ENCODE assay signal across 18 cellular contexts in the genomic region with DNA sequence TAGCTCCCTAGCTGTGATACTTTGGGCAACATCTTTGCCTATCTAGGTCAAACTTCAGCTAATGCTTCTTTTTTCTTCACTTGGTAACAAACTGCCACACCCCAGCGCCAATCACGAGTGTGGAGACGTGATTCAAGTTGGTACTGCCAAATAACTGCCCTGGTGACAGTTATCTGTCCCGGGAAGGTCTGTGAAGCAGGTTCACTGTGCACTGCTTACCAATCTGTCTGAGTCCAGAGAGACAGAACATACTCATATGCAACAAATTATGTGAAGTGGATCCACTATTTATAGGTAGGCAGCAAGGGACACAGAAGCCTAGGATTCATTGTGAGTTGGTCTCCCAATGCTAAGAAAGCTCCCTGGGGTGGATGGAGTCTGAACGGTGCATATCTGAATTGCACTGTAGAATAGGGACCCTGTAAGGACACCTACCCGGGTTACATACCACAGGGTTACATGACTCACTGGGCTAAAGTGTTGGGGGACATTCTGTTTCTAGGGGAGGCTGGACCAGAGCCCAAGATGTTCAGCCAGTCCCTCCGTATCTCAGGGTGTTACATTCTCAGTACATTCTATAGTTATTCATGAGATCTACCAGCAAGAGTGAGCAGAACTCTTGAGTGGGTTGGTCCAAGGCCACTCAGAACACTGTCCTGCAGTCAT.
DNase-seq lines count a peak whose midpoint lies in the region; ATAC-seq, FAIRE-seq and TF ChIP-seq lines count a peak whose summit lies in the region.
"Had no signal": no experiment of that assay in that cellular context is flagged by ENCODE, and none has a peak within 500 bp of the region (broad histone marks: within the 10 kb centered on the region; RNA-seq: fewer than 3 reads in every experiment).

No MANE protein-coding gene starts in this region.

- H3K27ac ChIP-seq in HepG2 (ENCODE audit: extremely low read length, insufficient read depth, low read length) = no peak overlapping the region
- H3K27ac ChIP-seq in right lobe of liver = no peak overlapping the region
- no peak overlapping the region for H3K27ac ChIP-seq in endodermal cell (ENCODE audit: low read depth, low read length)
- H3K27ac ChIP-seq in right atrium auricular region = peak overlapping the region; percentile 7 to 70

- no peak overlapping the region for H3K27ac Mint-ChIP-seq in endodermal cell
- H3K27ac Mint-ChIP-seq: B cell; CD4-positive, CD25-positive, alpha-beta regulatory T cell; CD8-positive, alpha-beta memory T cell had no signal

- DNase-seq in HepG2 (ENCODE audit: low spot score) (no peak), right lobe of liver (no peak), endodermal cell (peak; percentile 12), right atrium auricular region (ENCODE audit: low spot score) (no peak), GOT3 (lab: John Stamatoyannopoulos, UW) (no peak)
- DNase-seq: C1 segment of cervical spinal cord; CD4-positive, CD25-positive, alpha-beta regulatory T cell; CD8-positive, alpha-beta memory T cell; COR-L47; DMS 273 treated with DMSO at 0.1 percent for 48 hours; DMS53; DND-41; EL; HCEC 1CT had no signal

- ATAC-seq in HepG2 (no peak), right lobe of liver (no peak), GM19463 (IDR thresholded peaks at IDR 0.05; ENCODE audit: unreplicated experiment) (no peak)
- ATAC-seq: GM12878 had no signal

- TF ChIP-seq POLR2A in HepG2 (IDR thresholded peaks at IDR 0.05; ENCODE audit: insufficient read depth in 1 of 2, low read depth in 2 of 2, low read length in 2 of 2) = no peak
- no peak for TF ChIP-seq POLR2A in right lobe of liver (IDR thresholded peaks at IDR 0.05)

- no TSS peak for BruUV-seq in HepG2 (replicated peaks; lab: Mats Ljungman, UMichigan)

- no peak for FAIRE-seq in HepG2 (lab: Jason Lieb, UNC)
- FAIRE-seq: GM12878, H54 had no signal

- in situ Hi-C loops in HepG2 (cut with HindIII; ENCODE audit: extremely low pct_ligation_motif_present, low pct_unique_long_range_greater_than_20kb) = no loop called here

- H3K9me3 Mint-ChIP-seq in endodermal cell = peaks cover 8% of the 10 kb centered on the region

- H3K27me3 ChIP-seq in HepG2 (ENCODE audit: control insufficient read depth in 1 of 2, insufficient read depth in 2 of 2, low read length in 2 of 2) = peaks cover 1 to 19% of the 10 kb centered on the region in 2 experiments; a peak in 3 of 5 replicates
- H3K27me3 ChIP-seq in right lobe of liver = no peaks in the 10 kb centered on the region
- peaks cover 5% of the 10 kb centered on the region for H3K27me3 ChIP-seq in endodermal cell (ENCODE audit: control insufficient read depth, insufficient read depth, low read length, poor library complexity, severe bottlenecking)
- no peaks in the 10 kb centered on the region for H3K27me3 ChIP-seq in right atrium auricular region

- intact Hi-C loops in HepG2 (cut with micrococcal nuclease; ENCODE audit: unreplicated experiment) = no loop called here
- intact Hi-C loops in right lobe of liver (cut with DNase I) = no loop called here

- no peak overlapping the region for H2AFZ ChIP-seq in HepG2 (ENCODE audit: low read length)

- no peak overlapping the region for H3K4me3 Mint-ChIP-seq in endodermal cell
- H3K4me3 Mint-ChIP-seq: B cell; CD4-positive, CD25-positive, alpha-beta regulatory T cell; CD8-positive, alpha-beta memory T cell had no signal

- TF ChIP-seq CTCF in HepG2 (CRISPR knock-in tag; IDR thresholded peaks at IDR 0.05) = no peak
- no peak for TF ChIP-seq CTCF in right lobe of liver (IDR thresholded peaks at IDR 0.05)
- TF ChIP-seq CTCF in endodermal cell (conservative IDR thresholded peaks at IDR 0.05) = no peak
- no peak for TF ChIP-seq CTCF in right atrium auricular region (IDR thresholded peaks at IDR 0.05)

- H3K4me3 ChIP-seq in HepG2 (replicated peaks in 1 of 3; ENCODE audit: insufficient read depth in 1 of 3, low read depth in 2 of 3, low read length in 3 of 3) (no peak overlapping the region), right lobe of liver (no peak overlapping the region), endodermal cell (ENCODE audit: low read length) (no peak overlapping the region), right atrium auricular region (no peak overlapping the region)
- H3K4me3 ChIP-seq: GM12878 had no signal

- H3K36me3 ChIP-seq in HepG2 (replicated peaks in 1 of 2; ENCODE audit: control insufficient read depth in 1 of 2, insufficient read depth in 2 of 2, low read length in 2 of 2) (no peaks in the 10 kb centered on the region), right lobe of liver (no peaks in the 10 kb centered on the region), endodermal cell (ENCODE audit: control insufficient read depth, insufficient read depth, low read length) (no peaks in the 10 kb centered on the region), right atrium auricular region (no peaks in the 10 kb centered on the region)

- H3K9ac ChIP-seq in HepG2 (ENCODE audit: insufficient read depth, low read depth, low read length) (no peak overlapping the region), endodermal cell (ENCODE audit: extremely low read depth, low read length, poor library complexity, severe bottlenecking) (no peak overlapping the region)

- no peaks in the 10 kb centered on the region for H3K79me2 ChIP-seq in HepG2 (ENCODE audit: insufficient read depth, low read length)

- no peaks in the 10 kb centered on the region for H4K20me1 ChIP-seq in HepG2 (ENCODE audit: insufficient read depth, low read length)

- POLR2A ChIA-PET in HepG2 (lab: Yijun Ruan, JAX) = no interaction called here

- no peak for TF ChIP-seq RAD21 in HepG2 (CRISPR knock-in tag; IDR thresholded peaks at IDR 0.05)

- H3K4me1 ChIP-seq in HepG2 (ENCODE audit: insufficient read depth, low read length) (no peaks in the 10 kb centered on the region), right lobe of liver (no peaks in the 10 kb centered on the region), endodermal cell (ENCODE audit: control insufficient read depth, insufficient read depth, low read length) (no peaks in the 10 kb centered on the region), right atrium auricular region (no peaks in the 10 kb centered on the region)

- TF ChIP-seq EP300 in HepG2 (IDR thresholded peaks at IDR 0.05; ENCODE audit: low read depth in 2 of 2, low read length in 2 of 2) (no peak), HepG2 (CRISPR knock-in tag; IDR thresholded peaks at IDR 0.05; ENCODE audit: borderline replicate concordance) (no peak)

- no peaks in the 10 kb centered on the region for H3K36me3 Mint-ChIP-seq in endodermal cell (ENCODE audit: low read depth)
- H3K36me3 Mint-ChIP-seq: CD4-positive, CD25-positive, alpha-beta regulatory T cell had no signal

- H3K4me1 Mint-ChIP-seq in endodermal cell = no peaks in the 10 kb centered on the region
- H3K4me1 Mint-ChIP-seq: B cell; CD4-positive, CD25-positive, alpha-beta regulatory T cell; CD8-positive, alpha-beta memory T cell had no signal

- peaks cover 11% of the 10 kb centered on the region for H3K27me3 Mint-ChIP-seq in endodermal cell (ENCODE audit: insufficient read depth)
- H3K27me3 Mint-ChIP-seq: B cell; CD4-positive, CD25-positive, alpha-beta regulatory T cell had no signal

- CTCF ChIA-PET in HepG2 (lab: Yijun Ruan, JAX; ENCODE audit: low intra/inter-chr PET ratio, low total read pairs) = no interaction called here

- WGBS in HepG2 (ENCODE audit: low lambda C conversion rate) = 0% methylated on average over 7 of the region's 7 CpGs
- WGBS in right lobe of liver (ENCODE audit: insufficient coverage, low coverage, low lambda C conversion rate, missing lambda C conversion rate) = 49% methylated on average over 5 of the region's 7 CpGs
- 94 to 98% methylated on average over 6 to 7 of the region's 7 CpGs for WGBS in endodermal cell (ENCODE audit: insufficient coverage in 1 of 2, insufficient read length in 1 of 2), 2 experiments

- H3K9me3 ChIP-seq in HepG2 (ENCODE audit: low read length) (no peaks in the 10 kb centered on the region), right lobe of liver (no peaks in the 10 kb centered on the region), endodermal cell (ENCODE audit: control insufficient read depth, low read length) (no peaks in the 10 kb centered on the region), right atrium auricular region (peaks cover 0 to 12% of the 10 kb centered on the region in 2 donors)

- no peak overlapping the region for H3K4me2 ChIP-seq in HepG2 (ENCODE audit: low read depth, low read length)

TF ChIP-seq in HepG2, 621 proteins besides CTCF, POLR2A, EP300 and RAD21:
- TF ChIP-seq, protein P1, sequence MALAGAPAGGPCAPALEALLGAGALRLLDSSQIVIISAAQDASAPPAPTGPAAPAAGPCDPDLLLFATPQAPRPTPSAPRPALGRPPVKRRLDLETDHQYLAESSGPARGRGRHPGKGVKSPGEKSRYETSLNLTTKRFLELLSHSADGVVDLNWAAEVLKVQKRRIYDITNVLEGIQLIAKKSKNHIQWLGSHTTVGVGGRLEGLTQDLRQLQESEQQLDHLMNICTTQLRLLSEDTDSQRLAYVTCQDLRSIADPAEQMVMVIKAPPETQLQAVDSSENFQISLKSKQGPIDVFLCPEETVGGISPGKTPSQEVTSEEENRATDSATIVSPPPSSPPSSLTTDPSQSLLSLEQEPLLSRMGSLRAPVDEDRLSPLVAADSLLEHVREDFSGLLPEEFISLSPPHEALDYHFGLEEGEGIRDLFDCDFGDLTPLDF (CRISPR knock-in tag; IDR thresholded peaks at IDR 0.05) = no peak
- 0 out of 2 replicates have a peak, but pooled peaks have one; percentile 63 for TF ChIP-seq ZNF224 (CRISPR knock-in tag; IDR thresholded peaks at IDR 0.05)

Comparison
In these comparisons a context has a peak if more than half of its experiments do, and no peak if none do; other contexts are left out.
1. H3K27ac ChIP-seq: peak in right atrium auricular region (2 of 2); none in HepG2 (single experiment), right lobe of liver (0 of 3) and endodermal cell (single experiment).